10 cellular contexts compared by ENCODE assay signal in the genomic region with DNA sequence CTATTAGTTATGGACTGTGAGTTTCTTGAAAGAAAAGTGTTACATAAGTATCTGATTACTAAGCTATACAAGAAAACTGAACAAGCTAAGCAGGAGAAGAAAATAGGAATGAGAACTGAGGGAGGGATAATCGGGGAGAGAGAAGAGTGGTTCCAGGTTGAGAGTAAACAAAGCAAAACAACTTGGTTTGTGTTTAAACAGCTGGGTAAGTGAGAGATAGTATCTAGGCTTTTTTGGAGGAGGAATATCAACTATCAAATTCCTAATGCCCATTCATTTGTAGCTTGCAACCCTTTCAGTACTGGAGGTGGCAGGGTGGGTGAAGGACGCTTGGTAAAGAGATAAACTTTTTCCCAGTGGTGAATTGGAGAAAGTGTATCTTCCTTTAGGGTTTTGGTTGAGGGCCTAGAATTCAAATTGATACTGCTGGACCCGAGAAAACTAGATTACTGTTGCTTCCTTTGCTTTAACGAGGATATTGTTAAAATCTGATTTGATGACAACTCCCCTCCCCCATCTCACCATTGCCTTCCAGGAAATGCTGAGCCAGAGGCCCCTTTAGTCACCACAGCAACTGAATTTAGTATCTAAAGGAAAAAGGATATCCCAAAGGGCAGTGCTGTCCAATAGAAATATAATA. TPM values are rescaled to one million over a fixed set of nuclear protein-coding genes. Genes with fewer than 3 reads are reported as not detected.
DNase-seq lines count a peak whose midpoint lies in the region; ATAC-seq and TF ChIP-seq lines count a peak whose summit lies in the region.
"Had no signal": no experiment of that assay in that cellular context is flagged by ENCODE, and none has a peak within 500 bp of the region (broad histone marks: within the 10 kb centered on the region; RNA-seq: fewer than 3 reads in every experiment).

No MANE protein-coding gene starts in this region.

- TF ChIP-seq CTCF in endodermal cell (conservative IDR thresholded peaks at IDR 0.05) = peak; percentile 76

- peaks cover 7% of the 10 kb centered on the region for H3K4me1 Mint-ChIP-seq in endodermal cell

- peaks cover 2% of the 10 kb centered on the region for H3K9me3 Mint-ChIP-seq in endodermal cell

- WGBS in endodermal cell (ENCODE audit: insufficient coverage in 1 of 2, insufficient read length in 1 of 2), 2 experiments = 20 to 49% methylated on average over 2 to 4 of the region's 4 CpGs

- H3K4me1 ChIP-seq in endodermal cell (ENCODE audit: control insufficient read depth, insufficient read depth, low read length) (no peaks in the 10 kb centered on the region), skeletal muscle tissue (ENCODE audit: control insufficient read depth in 3 of 3, insufficient read depth in 3 of 3, low read length in 3 of 3) (peaks cover 0 to 5% (median 3%) of the 10 kb centered on the region in 3 donors)

- DNase-seq in NCI-H1105 treated with DMSO at 0.1 percent for 48 hours (lab: John Stamatoyannopoulos, UW) (peak; percentile 22), NCI-H1105 (lab: John Stamatoyannopoulos, UW) (no peak), NCI-H526 treated with DMSO at 0.1 percent for 48 hours (lab: John Stamatoyannopoulos, UW) (peak; percentile 1), endodermal cell (no peak), posterior cingulate gyrus (no peak), Right ventricle myocardium inferior (ENCODE audit: missing footprints) (no peak)
- DNase-seq in activated CD8-positive, alpha-beta memory T cell treated with anti-CD3 and anti-CD28 coated beads, Interleukin-2, amount 50 U/mL, for 48 hours = no peak

- no peaks in the 10 kb centered on the region for H3K36me3 Mint-ChIP-seq in endodermal cell (ENCODE audit: low read depth)

- ATAC-seq in Right ventricle myocardium inferior = no peak

- intact Hi-C loops in posterior cingulate gyrus (cut with DNase I) = loop anchor here (1.0 to 5.0 kb wide), 2 partner anchors 22 to 34 kb away; no protein-coding TSS in a partner anchor
- intact Hi-C loops in Right ventricle myocardium inferior (cut with DNase I) = loop anchor here (5.0 kb wide), 1 partner anchor 34 kb away; no protein-coding TSS in a partner anchor

- peak overlapping the region; percentile 18 for H3K9ac ChIP-seq in endodermal cell (ENCODE audit: extremely low read depth, low read length, poor library complexity, severe bottlenecking)
- no peak overlapping the region for H3K9ac ChIP-seq in skeletal muscle tissue (ENCODE audit: low read depth in 1 of 3, low read length in 3 of 3)
- H3K9ac ChIP-seq: KMS-11 had no signal

- no peaks in the 10 kb centered on the region for H3K27me3 Mint-ChIP-seq in endodermal cell (ENCODE audit: insufficient read depth)

- no peaks in the 10 kb centered on the region for H3K27me3 ChIP-seq in endodermal cell (ENCODE audit: control insufficient read depth, insufficient read depth, low read length, poor library complexity, severe bottlenecking)
- H3K27me3 ChIP-seq in skeletal muscle tissue (ENCODE audit: control insufficient read depth in 3 of 3, insufficient read depth in 3 of 3, low read length in 3 of 3) = no peaks in the 10 kb centered on the region

- H3K9me3 ChIP-seq in endodermal cell (ENCODE audit: control insufficient read depth, low read length) (peaks cover 5% of the 10 kb centered on the region), skeletal muscle tissue (ENCODE audit: control insufficient read depth in 3 of 3, low read length in 3 of 3) (no peaks in the 10 kb centered on the region)

- H3K4me3 ChIP-seq in endodermal cell (ENCODE audit: low read length) (peak overlapping the region; percentile 43), skeletal muscle tissue (ENCODE audit: low read length in 3 of 3) (no peak overlapping the region)
- H3K4me3 ChIP-seq: coronary artery had no signal

- peak overlapping the region; percentile 88 for H3K27ac Mint-ChIP-seq in endodermal cell

- H3K27ac ChIP-seq in endodermal cell (ENCODE audit: low read depth, low read length) (peak overlapping the region; percentile 79), skeletal muscle tissue (ENCODE audit: low read depth, low read length) (peak overlapping the region; percentile 46)
- H3K27ac ChIP-seq: coronary artery, KMS-11 had no signal

- peak overlapping the region; percentile 28 for H3K4me3 Mint-ChIP-seq in endodermal cell

- H3K36me3 ChIP-seq in endodermal cell (ENCODE audit: control insufficient read depth, insufficient read depth, low read length) = peaks cover 29% of the 10 kb centered on the region
- H3K36me3 ChIP-seq in skeletal muscle tissue (ENCODE audit: control insufficient read depth in 3 of 3, insufficient read depth in 3 of 3, low read length in 3 of 3) = no peaks in the 10 kb centered on the region

RNA-seq across cellular contexts. Expression of a gene that starts 2.0 kb away (rescaled TPM):
- total RNA-seq in endodermal cell (1,000 to 10,000 TPM; 1,330 to 2,480 TPM), skeletal muscle tissue (49.6 TPM), Right ventricle myocardium inferior (11.7 TPM)
- 758 TPM for polyA plus RNA-seq in endodermal cell (2013, experiment 1 of 2)
- polyA plus RNA-seq in endodermal cell (2013, experiment 2 of 2) = 902 TPM

Comparison
In these comparisons a context has a peak if more than half of its experiments do, and no peak if none do; other contexts are left out.
1. DNase-seq: peak in NCI-H1105 treated with DMSO at 0.1 percent for 48 hours (single experiment) and NCI-H526 treated with DMSO at 0.1 percent for 48 hours (single experiment); none in NCI-H1105 (single experiment), endodermal cell (single experiment), posterior cingulate gyrus (0 of 10), activated CD8-positive, alpha-beta memory T cell treated with anti-CD3 and anti-CD28 coated beads, Interleukin-2, amount 50 U/mL, for 48 hours (single experiment) and Right ventricle myocardium inferior (single experiment).
2. RNA of a gene that starts 2.0 kb away (total RNA-seq): 1,330 to 2,480 TPM in endodermal cell; 49.6 TPM in skeletal muscle tissue (single experiment) and 11.7 TPM in Right ventricle myocardium inferior (single experiment); every median in the first group is over 10 times any median in the second.